In genomic region chr5:140284013-140284412, GRCh38 we compare ENCODE assay signal across 22 cellular contexts.
"Had no signal": no experiment of that assay in that cellular context is flagged by ENCODE, and none has a peak within 500 bp of the region (broad histone marks: within the 10 kb centered on the region; RNA-seq: fewer than 3 reads in every experiment).

No MANE protein-coding gene starts in this region.

- H3K27ac ChIP-seq: ascending aorta, coronary artery, foreskin keratinocyte, tibial artery had no signal

- H3K36me3 ChIP-seq: ascending aorta, tibial artery had no signal

- H3K27me3 ChIP-seq: ascending aorta, foreskin keratinocyte, tibial artery had no signal

- DNase-seq: activated CD4-positive, alpha-beta T cell treated with anti-CD3 and anti-CD28 coated beads, Interleukin-2, amount 10 ng/mL, durations not matched to agents 7 days and 5 days; activated CD8-positive, alpha-beta T cell treated with anti-CD3 and anti-CD28 coated beads, Interleukin-2, amount 10 ng/mL, durations not matched to agents 7 days and 5 days; activated effector memory CD4-positive, alpha-beta T cell treated with Interleukin-2 at 50 U/mL for 16 hours; activated naive CD4-positive, alpha-beta T cell treated with anti-CD3 and anti-CD28 coated beads, Interleukin-2, amount 10 ng/mL, durations not matched to agents 7 days and 5 days; activated T-cell treated with anti-CD3 and anti-CD28 coated beads, Interleukin-2, amount 50 U/mL, for 4 hours; foreskin keratinocyte; glutamatergic neuron; hypothalamus; islet precursor cell; left colon; midbrain; nephron progenitor cell; stimulated activated CD4-positive, alpha-beta T cell treated with anti-CD3 and anti-CD28 coated beads, Interleukin-12 subunit alpha, Interleukin-12 subunit beta, amount 100 ng/mL, for 4 hours; stimulated activated CD4-positive, alpha-beta T cell treated with anti-CD3 and anti-CD28 coated beads, Interleukin-1b, Interleukin-23, amount 100 ng/mL, for 48 hours; stimulated activated CD8-positive, alpha-beta memory T cell treated with anti-CD3 and anti-CD28 coated beads, Interleukin-4, amount 100 ng/mL, for 48 hours; stimulated activated naive CD4-positive, alpha-beta T cell treated with Interleukin-2 at 50 U/mL for 16 hours; T1000; tibial artery had no signal

- ATAC-seq: activated CD4-positive, CD25-positive, alpha-beta regulatory T cell treated with anti-CD3 and anti-CD28 coated beads, Interleukin-2, amount 50 U/mL, for 24 hours; activated CD8-positive, alpha-beta T cell treated with anti-CD3 and anti-CD28 coated beads, Interleukin-2, amount 10 ng/mL, durations not matched to agents 7 days and 5 days; activated T-cell treated with anti-CD3 and anti-CD28 coated beads, Interleukin-2, amount 50 U/mL, for 4 hours; foreskin keratinocyte; left colon had no signal

- H3K4me3 Mint-ChIP-seq: activated CD4-positive, alpha-beta T cell treated with anti-CD3 and anti-CD28 coated beads, Interleukin-2, amount 10 ng/mL, durations not matched to agents 7 days and 5 days; activated CD8-positive, alpha-beta T cell treated with anti-CD3 and anti-CD28 coated beads, Interleukin-2, amount 10 ng/mL, durations not matched to agents 7 days and 5 days; activated naive CD4-positive, alpha-beta T cell treated with anti-CD3 and anti-CD28 coated beads, Interleukin-2, amount 10 ng/mL, durations not matched to agents 7 days and 5 days; activated T-cell treated with anti-CD3 and anti-CD28 coated beads, Interleukin-2, amount 50 U/mL, for 4 hours; nephron progenitor cell had no signal

- H3K4me1 Mint-ChIP-seq: nephron progenitor cell had no signal

- H3K27ac Mint-ChIP-seq: activated CD4-positive, alpha-beta T cell treated with anti-CD3 and anti-CD28 coated beads, Interleukin-2, amount 10 ng/mL, durations not matched to agents 7 days and 5 days; activated CD8-positive, alpha-beta T cell treated with anti-CD3 and anti-CD28 coated beads, Interleukin-2, amount 10 ng/mL, durations not matched to agents 7 days and 5 days; activated naive CD4-positive, alpha-beta T cell treated with anti-CD3 and anti-CD28 coated beads, Interleukin-2, amount 10 ng/mL, durations not matched to agents 7 days and 5 days; nephron progenitor cell had no signal

- H3K9me3 Mint-ChIP-seq: activated CD4-positive, alpha-beta T cell treated with anti-CD3 and anti-CD28 coated beads, Interleukin-2, amount 10 ng/mL, durations not matched to agents 7 days and 5 days; activated naive CD4-positive, alpha-beta T cell treated with anti-CD3 and anti-CD28 coated beads, Interleukin-2, amount 10 ng/mL, durations not matched to agents 7 days and 5 days; activated T-cell treated with anti-CD3 and anti-CD28 coated beads, Interleukin-2, amount 50 U/mL, for 4 hours; nephron progenitor cell had no signal

- H3K9me3 ChIP-seq: ascending aorta, tibial artery had no signal

- H3K27me3 Mint-ChIP-seq: activated CD4-positive, alpha-beta T cell treated with anti-CD3 and anti-CD28 coated beads, Interleukin-2, amount 10 ng/mL, durations not matched to agents 7 days and 5 days; activated naive CD4-positive, alpha-beta T cell treated with anti-CD3 and anti-CD28 coated beads, Interleukin-2, amount 10 ng/mL, durations not matched to agents 7 days and 5 days had no signal

- H3K4me1 ChIP-seq: ascending aorta, foreskin keratinocyte, tibial artery had no signal

- H3K4me3 ChIP-seq: ascending aorta, coronary artery, lung, tibial artery had no signal
